Comparison of ENCODE assay signal across 1 cellular context in the genomic region with DNA sequence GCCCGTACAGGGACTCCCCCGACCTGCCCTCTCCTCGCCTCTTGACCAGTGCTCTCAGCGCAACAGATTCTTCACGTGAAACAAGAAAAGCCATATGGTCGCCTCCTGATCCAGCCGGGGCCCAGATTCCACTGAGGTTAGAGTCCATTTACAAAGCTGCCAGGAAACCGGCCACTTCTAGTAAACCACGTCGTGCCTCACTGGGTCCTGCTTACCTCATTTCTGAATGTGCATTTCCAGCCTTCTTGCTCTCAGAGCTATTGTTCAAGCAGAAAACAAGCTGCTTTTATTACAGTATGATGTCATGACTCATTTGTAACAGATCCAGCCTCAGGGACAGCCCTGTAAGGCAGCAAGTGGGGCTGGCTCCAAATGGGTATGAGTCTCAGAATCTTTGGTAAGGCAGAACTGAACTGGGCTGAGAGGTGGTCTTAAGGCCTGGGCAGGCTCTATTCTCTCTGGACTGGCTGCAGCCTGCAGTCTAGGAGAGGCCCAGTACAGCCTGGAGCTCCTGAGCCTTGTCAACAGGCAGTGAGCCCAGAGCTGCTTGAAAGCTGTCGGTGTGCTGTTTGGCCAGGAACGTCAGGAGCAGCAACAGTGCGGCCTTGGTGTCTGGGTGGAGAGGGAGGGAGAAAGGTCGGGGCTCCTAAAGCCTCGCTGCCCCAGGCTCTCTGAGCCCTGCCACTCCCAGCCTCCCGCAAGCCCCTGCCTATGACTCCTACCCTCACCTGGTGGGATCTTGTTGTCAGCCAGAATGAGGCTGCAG.
TF ChIP-seq lines count a peak whose summit lies in the region.

No MANE protein-coding gene starts in this region.

TF ChIP-seq in HCT116, 20 proteins besides CTCF, POLR2A, EP300 and RAD21:
- TF ChIP-seq POLR2AphosphoS5 (IDR thresholded peaks at IDR 0.05; ENCODE audit: low read depth, low read length) (no peak), CBX3 (IDR thresholded peaks at IDR 0.05; ENCODE audit: low read depth) (no peak)
TF ChIP-seq in HCT116: peak in this region for 0.
